Comparison of ENCODE assay signal across 13 cellular contexts in the genomic region with DNA sequence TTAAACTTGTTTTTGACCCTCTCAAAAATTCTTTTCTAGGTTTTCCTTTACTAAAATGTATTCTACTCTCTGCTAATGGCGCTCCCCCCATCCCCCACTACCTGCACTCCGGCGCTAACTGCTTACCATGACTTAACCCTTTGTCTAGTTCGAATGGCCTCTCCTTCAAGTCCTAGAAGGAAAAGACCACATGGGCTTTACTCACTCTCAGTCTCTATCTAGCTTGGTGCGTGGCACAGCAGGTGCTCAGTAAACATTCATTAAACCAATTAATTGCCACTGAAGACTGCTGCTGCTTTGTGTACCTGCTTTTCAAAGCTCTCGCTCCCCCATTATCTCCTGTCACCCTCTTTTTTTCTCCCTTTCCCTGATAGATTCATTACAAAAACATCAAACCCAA.
"Had no signal": no experiment of that assay in that cellular context is flagged by ENCODE, and none has a peak within 500 bp of the region (broad histone marks: within the 10 kb centered on the region; RNA-seq: fewer than 3 reads in every experiment).

No MANE protein-coding gene starts in this region.

- H3K27ac ChIP-seq: adrenal gland, left lung, sigmoid colon, transverse colon had no signal

- DNase-seq: activated CD4-positive, alpha-beta T cell treated with anti-CD3 and anti-CD28 coated beads, Interleukin-2, amount 50 U/mL, for 1 hour; activated CD4-positive, CD25-positive, alpha-beta regulatory T cell; activated naive CD4-positive, alpha-beta T cell treated with anti-CD3 and anti-CD28 coated beads, Interleukin-2, amount 50 U/mL, for 16 hours; activated T-cell treated with anti-CD3 and anti-CD28 coated beads, Interleukin-2, amount 50 U/mL, for 1 hour; adrenal gland; central memory CD4-positive, alpha-beta T cell; effector memory CD8-positive, alpha-beta T cell; left lung; sigmoid colon; stimulated activated CD4-positive, alpha-beta T cell treated with anti-CD3 and anti-CD28 coated beads, Interleukin-2, amount 100 ng/mL, for 24 hours; stimulated activated naive B cell treated with anti-CD40 and anti-IgM and Interleukin-4, amounts not matched to agents 10 μg/mL and 1 μg/mL and 100 μg/mL, for 72 hours; substantia nigra; transverse colon had no signal

- H3K36me3 ChIP-seq: adrenal gland, left lung, sigmoid colon, transverse colon had no signal

- H3K4me3 ChIP-seq: adrenal gland, left lung, sigmoid colon, transverse colon had no signal

- H3K27me3 ChIP-seq: adrenal gland, left lung, sigmoid colon, transverse colon had no signal

- H3K9me3 ChIP-seq: adrenal gland, left lung, sigmoid colon, transverse colon had no signal

- H3K4me1 ChIP-seq: adrenal gland, left lung, sigmoid colon, transverse colon had no signal
